Comparison of ENCODE assay signal across 7 cellular contexts in the genomic region with DNA sequence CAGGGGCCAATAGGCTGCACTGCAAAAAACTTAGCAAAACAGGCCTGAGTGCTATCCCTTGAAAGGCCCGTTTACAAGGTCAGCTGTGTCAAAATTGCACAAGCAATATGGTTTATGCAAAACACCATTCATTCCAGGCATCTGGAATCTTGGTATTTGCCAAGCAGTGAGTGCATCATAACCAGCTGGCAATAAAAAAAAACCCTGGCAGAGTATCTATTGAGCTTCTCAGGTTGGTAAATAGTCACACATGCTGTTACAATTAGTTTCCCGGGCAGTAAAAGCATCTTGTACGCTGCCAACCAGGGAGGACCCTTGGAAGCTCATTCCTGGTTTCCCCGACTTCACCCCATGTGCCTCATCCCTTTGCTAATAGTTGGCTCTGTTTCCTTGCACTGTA. TPM values are rescaled to one million over a fixed set of nuclear protein-coding genes. Genes with fewer than 3 reads are reported as not detected.
DNase-seq lines count a peak whose midpoint lies in the region; ATAC-seq and TF ChIP-seq lines count a peak whose summit lies in the region.
"Had no signal": no experiment of that assay in that cellular context is flagged by ENCODE, and none has a peak within 500 bp of the region (broad histone marks: within the 10 kb centered on the region; RNA-seq: fewer than 3 reads in every experiment).

No MANE protein-coding gene starts in this region.

- H3K4me3 ChIP-seq in psoas muscle: no peak overlapping the region

- peak; percentile 28 for DNase-seq in LHCN-M2 (ENCODE audit: low read depth)
- DNase-seq in astrocyte of the hippocampus (ENCODE audit: low read depth, low spot score): peak; percentile 28
- DNase-seq in psoas muscle: no peak
- DNase-seq in DMS114 treated with DMSO at 0.1 percent for 48 hours (lab: John Stamatoyannopoulos, UW; ENCODE audit: unreplicated experiment): no peak
- DNase-seq in NCI-H128 (lab: John Stamatoyannopoulos, UW; ENCODE audit: unreplicated experiment): no peak
- DNase-seq: NK-92 treated with Interleukin-12 subunit alpha and Interleukin-12 subunit beta, amount 100 ng/mL, for 24 hours had no signal

- H3K27me3 ChIP-seq in psoas muscle (ENCODE audit: insufficient read depth in 3 of 3, low read length in 2 of 3): no peaks in the 10 kb centered on the region

- ATAC-seq in psoas muscle (peak in 3 of 4 donors; percentile 35 to 65 (median 56)), HG03521 (IDR thresholded peaks at IDR 0.05; ENCODE audit: unreplicated experiment) (no peak)

- peaks cover 0 to 7% of the 10 kb centered on the region in 2 donors for H3K36me3 ChIP-seq in psoas muscle (ENCODE audit: insufficient read depth in 1 of 2, low read depth in 1 of 2)

- H3K4me1 ChIP-seq in psoas muscle: no peaks in the 10 kb centered on the region

- WGBS in psoas muscle, 3 donors: 18 to 30% (median 25%) methylated on average over 4 of the region's 4 CpGs

- H3K9me3 ChIP-seq in psoas muscle: peaks cover 5% of the 10 kb centered on the region

- TF ChIP-seq CTCF in psoas muscle (IDR thresholded peaks at IDR 0.05): no peak

- H3K27ac ChIP-seq in psoas muscle: no peak overlapping the region

- intact Hi-C loops in psoas muscle (cut with DNase I): no loop called here

RNA-seq across cellular contexts. Expression of a gene that starts 21.3 kb away (rescaled TPM):
- total RNA-seq in LHCN-M2 (2014; rRNA removed) (2.9 and 3.3 TPM in 2 replicates), psoas muscle (1 to 10 TPM; 1.3 to 2.4 (median 1.3) TPM)
- polyA plus RNA-seq in LHCN-M2 (2012): 1.8 TPM
- polyA plus RNA-seq in psoas muscle: 1 to 10 TPM in 2 of 3 donors, under 1 TPM in 1; 0.84 to 1.9 (median 1.6) TPM

RNA-seq across cellular contexts. Expression of a gene that starts 22.8 kb away (rescaled TPM):
- total RNA-seq in LHCN-M2 (2014; rRNA removed): 3.9 and 4.7 TPM in 2 replicates
- 1.4 TPM for polyA plus RNA-seq in LHCN-M2 (2012)
- total RNA-seq in psoas muscle: 1 to 10 TPM; 1.0 to 1.7 (median 1.3) TPM
- 1 to 10 TPM in 1 of 3 donors, under 1 TPM in 2; 0.65 to 1.9 (median 0.77) TPM for polyA plus RNA-seq in psoas muscle

RNA-seq across cellular contexts. Expression of a gene that starts 53.9 kb away (rescaled TPM):
- 0.40 TPM in 1 of 2 replicates, not detected in the other for total RNA-seq in LHCN-M2 (2014; rRNA removed)
- 0.30 TPM for polyA plus RNA-seq in LHCN-M2 (2012)
- under 1 TPM in 3 of 4 donors, not detected in 1; 0.50 to 0.89 (median 0.68) TPM for total RNA-seq in psoas muscle
- polyA plus RNA-seq in psoas muscle: 1 to 10 TPM in 2 of 3 donors, under 1 TPM in 1; 0.96 to 2.2 (median 1.5) TPM

RNA-seq across cellular contexts. Expression of a gene that starts 56.4 kb away (rescaled TPM):
- 7.4 and 8.3 TPM in 2 replicates for total RNA-seq in LHCN-M2 (2014; rRNA removed)
- 4.0 TPM for polyA plus RNA-seq in LHCN-M2 (2012)
- 10 to 100 TPM in 2 of 4 donors, under 1 TPM in 2; 0.57 to 15.6 (median 5.8) TPM for total RNA-seq in psoas muscle
- 1 to 10 TPM in 1 of 3 donors, under 1 TPM in 2; 0.24 to 7.7 (median 0.69) TPM for polyA plus RNA-seq in psoas muscle

Comparison
In these comparisons a context has a peak if more than half of its experiments do, and no peak if none do; other contexts are left out.
1. DNase-seq: peak in LHCN-M2 (single experiment) and astrocyte of the hippocampus (single experiment); none in psoas muscle (0 of 2), DMS114 treated with DMSO at 0.1 percent for 48 hours (single experiment) and NCI-H128 (single experiment).